8 cellular contexts compared by ENCODE assay signal in genomic region chr17:2244545-2245525, GRCh38. TPM values are rescaled to one million over a fixed set of nuclear protein-coding genes. Genes with fewer than 3 reads are reported as not detected.
DNase-seq lines count a peak whose midpoint lies in the region; ATAC-seq and TF ChIP-seq lines count a peak whose summit lies in the region.

No MANE protein-coding gene starts in this region.

- ATAC-seq in HG02973 (IDR thresholded peaks at IDR 0.05; ENCODE audit: unreplicated experiment) (peak; percentile 42), HG03442 (IDR thresholded peaks at IDR 0.05; ENCODE audit: unreplicated experiment) (no peak)
- peak; percentile 93 for ATAC-seq in activated CD8-positive, alpha-beta T cell treated with anti-CD3 and anti-CD28 coated beads for 36 hours

- peak; percentile 76 for DNase-seq in COLO829 (ENCODE audit: low spot score)
- peak; percentile 94 for DNase-seq in NCI-H82 (lab: John Stamatoyannopoulos, UW)
- DNase-seq in activated CD8-positive, alpha-beta T cell treated with anti-CD3 and anti-CD28 coated beads for 36 hours = peak; percentile 90
- DNase-seq in ecto neural progenitor cell (ENCODE audit: low spot score) = peak; percentile 87
- DNase-seq in lung microvascular endothelial cell (ENCODE audit: low read depth in 2 of 2) = peak; percentile 97 to 99
- DNase-seq in stimulated activated CD4-positive, alpha-beta T cell treated with anti-CD3 and anti-CD28 coated beads, TNF-alpha, amount 100 ng/mL, for 4 hours (ENCODE audit: low read depth in 3 of 3) = peak; percentile 70 to 73 (median 71)

- POLR2A ChIA-PET in activated CD8-positive, alpha-beta T cell treated with anti-CD3 and anti-CD28 coated beads for 36 hours (lab: Charles Lee) = interaction anchor here (0.7 to 2.7 kb wide), 8 partner anchors 8 to 188 kb away, joined by 3 to 31 read pairs (median 4); partner anchors contain the start of gene HIC1

- TF ChIP-seq CTCF in activated CD8-positive, alpha-beta T cell treated with anti-CD3 and anti-CD28 coated beads for 36 hours (IDR thresholded peaks at IDR 0.05) = peak; percentile 98

- H3K9me3 Mint-ChIP-seq in activated CD8-positive, alpha-beta T cell treated with anti-CD3 and anti-CD28 coated beads for 36 hours = no peaks in the 10 kb centered on the region

- H3K36me3 Mint-ChIP-seq in activated CD8-positive, alpha-beta T cell treated with anti-CD3 and anti-CD28 coated beads for 36 hours (ENCODE audit: low read depth) = peaks cover 62% of the 10 kb centered on the region

- peaks cover 51% of the 10 kb centered on the region for H3K4me1 Mint-ChIP-seq in activated CD8-positive, alpha-beta T cell treated with anti-CD3 and anti-CD28 coated beads for 36 hours (ENCODE audit: low read depth)

- no peaks in the 10 kb centered on the region for H3K27me3 Mint-ChIP-seq in activated CD8-positive, alpha-beta T cell treated with anti-CD3 and anti-CD28 coated beads for 36 hours

- no peak overlapping the region for H3K4me3 Mint-ChIP-seq in activated CD8-positive, alpha-beta T cell treated with anti-CD3 and anti-CD28 coated beads for 36 hours

- H3K27ac Mint-ChIP-seq in activated CD8-positive, alpha-beta T cell treated with anti-CD3 and anti-CD28 coated beads for 36 hours = peak overlapping the region; percentile 60

- intact Hi-C loops in activated CD8-positive, alpha-beta T cell treated with anti-CD3 and anti-CD28 coated beads for 36 hours (cut with micrococcal nuclease) = loop anchor here (5.0 to 10.0 kb wide), 2 partner anchors 50 to 193 kb away; no protein-coding TSS in a partner anchor

- CTCF ChIA-PET in activated CD8-positive, alpha-beta T cell treated with anti-CD3 and anti-CD28 coated beads for 36 hours (lab: Charles Lee) = interaction anchor here (0.6 to 11.7 kb wide), 70 partner anchors 9 to 524 kb away, joined by 3 to 239 read pairs (median 6); partner anchors contain the start of genes HIC1, SMG6 and SRR

RNA-seq across cellular contexts. Expression of gene SMG6, which starts 58.8 kb away (rescaled TPM):
- 10 to 100 TPM; 39.6 to 40.4 TPM for total RNA-seq in activated CD8-positive, alpha-beta T cell treated with anti-CD3 and anti-CD28 coated beads for 36 hours
- total RNA-seq in lung microvascular endothelial cell = 19.6 and 23.8 TPM in 2 replicates

RNA-seq across cellular contexts. Expression of gene SRR, which starts 58.9 kb away (rescaled TPM):
- 10 to 100 TPM in 1 of 2 experiments, 1 to 10 TPM in 1; 9.6 to 12.7 TPM for total RNA-seq in activated CD8-positive, alpha-beta T cell treated with anti-CD3 and anti-CD28 coated beads for 36 hours
- total RNA-seq in lung microvascular endothelial cell = 7.9 and 9.4 TPM in 2 replicates
